In the genomic region with DNA sequence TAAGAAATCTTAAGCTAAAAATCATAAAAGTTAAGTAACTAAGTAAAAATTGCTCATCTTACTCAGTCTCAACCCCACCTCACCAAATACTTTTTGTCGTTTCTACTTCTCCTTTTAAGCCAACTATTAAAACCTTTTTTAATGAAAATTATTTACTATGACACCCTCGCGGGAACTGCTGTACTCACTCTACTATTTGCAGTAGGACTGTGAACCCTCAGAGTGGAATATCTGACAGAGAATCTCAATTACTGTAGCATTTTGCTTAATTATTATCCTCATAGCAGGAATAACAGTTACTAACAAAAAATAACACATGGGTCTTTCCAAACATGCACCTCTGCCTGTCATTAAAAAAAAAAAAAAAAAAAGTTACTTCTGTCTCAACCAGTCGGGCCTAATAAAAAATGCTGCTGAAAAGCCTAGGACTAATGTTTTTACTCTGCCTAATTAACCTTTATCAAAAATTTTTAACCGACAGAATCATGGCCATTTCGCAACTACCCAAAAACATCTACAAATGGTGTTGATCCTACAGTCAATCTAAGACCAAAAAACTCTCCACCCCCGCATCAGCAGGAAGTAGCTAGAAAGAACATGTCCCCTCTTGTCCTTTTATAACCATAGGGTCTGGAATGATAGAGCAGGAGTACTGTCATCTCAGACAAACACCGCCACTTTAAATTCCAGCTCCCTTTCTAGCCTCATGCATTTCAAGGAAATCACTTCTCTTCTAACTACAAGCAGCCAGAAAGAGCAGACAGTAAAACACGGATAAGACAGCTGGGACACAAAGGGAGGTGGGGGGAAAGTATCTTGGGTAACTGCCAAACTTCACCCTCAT, we compare ENCODE assay signal across 1 cellular context.
TF ChIP-seq lines count a peak whose summit lies in the region.

No MANE protein-coding gene starts in this region.

TF ChIP-seq in IMR-90, 13 proteins besides CTCF, POLR2A, EP300 and RAD21:
- TF ChIP-seq CEBPB (IDR thresholded peaks at IDR 0.05; ENCODE audit: low read depth, low read length) (peak; percentile 46), BHLHE40 (IDR thresholded peaks at IDR 0.05; ENCODE audit: low read depth, low read length) (no peak), FOS (IDR thresholded peaks at IDR 0.05; ENCODE audit: low read depth, low read length) (no peak), ELK1 (IDR thresholded peaks at IDR 0.05; ENCODE audit: borderline replicate concordance, low read depth, low read length) (no peak), NFE2L2 (IDR thresholded peaks at IDR 0.05; ENCODE audit: low read depth, low read length) (no peak), MAZ (IDR thresholded peaks at IDR 0.05; ENCODE audit: borderline replicate concordance, low read depth, low read length) (no peak)
- TF ChIP-seq, protein P1, sequence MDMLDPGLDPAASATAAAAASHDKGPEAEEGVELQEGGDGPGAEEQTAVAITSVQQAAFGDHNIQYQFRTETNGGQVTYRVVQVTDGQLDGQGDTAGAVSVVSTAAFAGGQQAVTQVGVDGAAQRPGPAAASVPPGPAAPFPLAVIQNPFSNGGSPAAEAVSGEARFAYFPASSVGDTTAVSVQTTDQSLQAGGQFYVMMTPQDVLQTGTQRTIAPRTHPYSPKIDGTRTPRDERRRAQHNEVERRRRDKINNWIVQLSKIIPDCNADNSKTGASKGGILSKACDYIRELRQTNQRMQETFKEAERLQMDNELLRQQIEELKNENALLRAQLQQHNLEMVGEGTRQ (IDR thresholded peaks at IDR 0.05; ENCODE audit: low read depth, low read length): no peak
TF ChIP-seq in IMR-90: peak in this region for 1.
